ENCODE assay signal across 24 cellular contexts in genomic region chr6:11689847-11690246, GRCh38.
DNase-seq lines count a peak whose midpoint lies in the region; ATAC-seq, FAIRE-seq and TF ChIP-seq lines count a peak whose summit lies in the region.
"Had no signal": no experiment of that assay in that cellular context is flagged by ENCODE, and none has a peak within 500 bp of the region (broad histone marks: within the 10 kb centered on the region; RNA-seq: fewer than 3 reads in every experiment).

No MANE protein-coding gene starts in this region.

- H3K36me3 Mint-ChIP-seq in activated CD4-positive, alpha-beta T cell treated with anti-CD3 and anti-CD28 coated beads for 36 hours (ENCODE audit: low read depth), result no peaks in the 10 kb centered on the region
- no peaks in the 10 kb centered on the region for H3K36me3 Mint-ChIP-seq in activated CD4-positive, alpha-beta memory T cell treated with anti-CD3 and anti-CD28 coated beads, Interleukin-2, amount 10 ng/mL, durations not matched to agents 7 days and 5 days (ENCODE audit: low read depth)
- H3K36me3 Mint-ChIP-seq: CD8-positive, alpha-beta T cell had no signal

- CTCF ChIA-PET in activated CD4-positive, alpha-beta T cell treated with anti-CD3 and anti-CD28 coated beads for 36 hours (lab: Charles Lee), result interaction anchor here (2.6 kb wide), 1 partner anchor 34 kb away, joined by 8 read pairs; no protein-coding TSS in a partner anchor
- CTCF ChIA-PET in activated CD4-positive, alpha-beta memory T cell treated with anti-CD3 and anti-CD28 coated beads, Interleukin-2, amount 10 ng/mL, durations not matched to agents 7 days and 5 days (lab: Charles Lee), result no interaction called here

- H3K27ac Mint-ChIP-seq in activated CD4-positive, alpha-beta T cell treated with anti-CD3 and anti-CD28 coated beads for 36 hours, result no peak overlapping the region
- H3K27ac Mint-ChIP-seq in activated CD4-positive, alpha-beta memory T cell treated with anti-CD3 and anti-CD28 coated beads, Interleukin-2, amount 10 ng/mL, durations not matched to agents 7 days and 5 days, result no peak overlapping the region
- H3K27ac Mint-ChIP-seq: B cell; CD4-positive, alpha-beta T cell; CD8-positive, alpha-beta T cell had no signal

- peaks cover 4% of the 10 kb centered on the region for H3K27me3 Mint-ChIP-seq in activated CD4-positive, alpha-beta T cell treated with anti-CD3 and anti-CD28 coated beads for 36 hours
- H3K27me3 Mint-ChIP-seq in activated CD4-positive, alpha-beta memory T cell treated with anti-CD3 and anti-CD28 coated beads, Interleukin-2, amount 10 ng/mL, durations not matched to agents 7 days and 5 days, result peaks cover 2% of the 10 kb centered on the region

- peak; percentile 9 for FAIRE-seq in GM12891 (lab: Jason Lieb, UNC)
- FAIRE-seq: A549, D721Med, G401.6, GM12878, GM19239 had no signal

- H3K9me3 ChIP-seq in colonic mucosa, result no peaks in the 10 kb centered on the region
- H3K9me3 ChIP-seq: A549, Caco-2 had no signal

- no peaks in the 10 kb centered on the region for H3K36me3 ChIP-seq in colonic mucosa
- H3K36me3 ChIP-seq: BLaER1 treated with 17β-estradiol and CSF1 and Interleukin-3, amounts not matched to agents 10 nM and 100 nM had no signal

- peaks cover 4% of the 10 kb centered on the region for H3K9me3 Mint-ChIP-seq in activated CD4-positive, alpha-beta T cell treated with anti-CD3 and anti-CD28 coated beads for 36 hours (ENCODE audit: low read depth)
- peaks cover 3% of the 10 kb centered on the region for H3K9me3 Mint-ChIP-seq in activated CD4-positive, alpha-beta memory T cell treated with anti-CD3 and anti-CD28 coated beads, Interleukin-2, amount 10 ng/mL, durations not matched to agents 7 days and 5 days
- H3K9me3 Mint-ChIP-seq: CD4-positive, alpha-beta T cell; CD8-positive, alpha-beta T cell had no signal

- no peak overlapping the region for H3K9ac ChIP-seq in colonic mucosa (ENCODE audit: low read depth in 2 of 2, low read length in 2 of 2)
- H3K9ac ChIP-seq: BLaER1 treated with 17β-estradiol and CSF1 and Interleukin-3, amounts not matched to agents 10 nM and 100 nM had no signal

- H3K4me3 Mint-ChIP-seq in activated CD4-positive, alpha-beta T cell treated with anti-CD3 and anti-CD28 coated beads for 36 hours, result no peak overlapping the region
- H3K4me3 Mint-ChIP-seq in activated CD4-positive, alpha-beta memory T cell treated with anti-CD3 and anti-CD28 coated beads, Interleukin-2, amount 10 ng/mL, durations not matched to agents 7 days and 5 days, result no peak overlapping the region
- H3K4me3 Mint-ChIP-seq: B cell; CD4-positive, alpha-beta T cell; CD8-positive, alpha-beta T cell had no signal

- TF ChIP-seq POLR2A in GM12891 (IDR thresholded peaks at IDR 0.05; ENCODE audit: low read depth, low read length), result no peak

- H3K27ac ChIP-seq in colonic mucosa, result no peak overlapping the region
- H3K27ac ChIP-seq: 22Rv1; A549; BLaER1 treated with 17β-estradiol and CSF1 and Interleukin-3, amounts not matched to agents 10 nM and 100 nM; C4-2B had no signal

- no peak overlapping the region for H3K4me3 ChIP-seq in colonic mucosa
- H3K4me3 ChIP-seq: A549; BLaER1 treated with 17β-estradiol and CSF1 and Interleukin-3, amounts not matched to agents 10 nM and 100 nM; GM12878 had no signal

- peaks cover 23% of the 10 kb centered on the region for H3K4me1 Mint-ChIP-seq in activated CD4-positive, alpha-beta T cell treated with anti-CD3 and anti-CD28 coated beads for 36 hours
- peaks cover 9% of the 10 kb centered on the region for H3K4me1 Mint-ChIP-seq in activated CD4-positive, alpha-beta memory T cell treated with anti-CD3 and anti-CD28 coated beads, Interleukin-2, amount 10 ng/mL, durations not matched to agents 7 days and 5 days

- intact Hi-C loops in activated CD4-positive, alpha-beta T cell treated with anti-CD3 and anti-CD28 coated beads for 36 hours (cut with DNase I, micrococcal nuclease), result no loop called here
- intact Hi-C loops in colonic mucosa (cut with DNase I), result loop anchor here (10.0 kb wide), 1 partner anchor 315 kb away; no protein-coding TSS in a partner anchor

- DNase-seq in activated CD4-positive, alpha-beta T cell treated with anti-CD3 and anti-CD28 coated beads for 36 hours, result no peak
- DNase-seq in activated CD4-positive, alpha-beta T cell treated with anti-CD3 and anti-CD28 coated beads for 48 hours, result no peak
- DNase-seq in GM12891 (ENCODE audit: insufficient read length, low spot score), result no peak
- DNase-seq in dermis blood vessel endothelial cell, result peak; percentile 40
- peak; percentile 43 for DNase-seq in iris pigment epithelial cell (ENCODE audit: low read depth)
- no peak for DNase-seq in colonic mucosa
- no peak for DNase-seq in activated CD4-positive, alpha-beta memory T cell treated with anti-CD3 and anti-CD28 coated beads, Interleukin-2, amount 10 ng/mL, durations not matched to agents 7 days and 5 days
- DNase-seq: AML-193; Caco-2; Calu3; CD4-positive, alpha-beta T cell; CD8-positive, alpha-beta T cell; DMS79 treated with DMSO at 0.1 percent for 48 hours; GF-D8 had no signal

- no peaks in the 10 kb centered on the region for H3K4me1 ChIP-seq in colonic mucosa

- POLR2A ChIA-PET in activated CD4-positive, alpha-beta T cell treated with anti-CD3 and anti-CD28 coated beads for 36 hours (lab: Charles Lee), result no interaction called here
- POLR2A ChIA-PET in activated CD4-positive, alpha-beta memory T cell treated with anti-CD3 and anti-CD28 coated beads, Interleukin-2, amount 10 ng/mL, durations not matched to agents 7 days and 5 days (lab: Charles Lee), result no interaction called here

- no peaks in the 10 kb centered on the region for H3K27me3 ChIP-seq in colonic mucosa
- H3K27me3 ChIP-seq: BLaER1 treated with 17β-estradiol and CSF1 and Interleukin-3, amounts not matched to agents 10 nM and 100 nM had no signal

- peak; percentile 49 for ATAC-seq in activated CD4-positive, alpha-beta T cell treated with anti-CD3 and anti-CD28 coated beads for 36 hours
- no peak for ATAC-seq in GM21526 (IDR thresholded peaks at IDR 0.05; ENCODE audit: low FRiP score, unreplicated experiment)
- ATAC-seq: A549; CD8-positive, alpha-beta T cell; GM12878 had no signal

- TF ChIP-seq CTCF in colonic mucosa (IDR thresholded peaks at IDR 0.05), result no peak

TF ChIP-seq in GM12891, 5 proteins besides CTCF, POLR2A, EP300 and RAD21:
- TF ChIP-seq TAF1 (IDR thresholded peaks at IDR 0.05; ENCODE audit: low read depth, low read length) (no peak), SPI1 (IDR thresholded peaks at IDR 0.05; ENCODE audit: low read depth, low read length) (no peak), POU2F2 (IDR thresholded peaks at IDR 0.05; ENCODE audit: low read depth, low read length) (no peak), POLR2AphosphoS5 (IDR thresholded peaks at IDR 0.05; ENCODE audit: low read depth, low read length) (no peak), PAX5 (IDR thresholded peaks at IDR 0.05; ENCODE audit: insufficient read depth, low read length, severe bottlenecking) (no peak)

Comparison
In these comparisons a context has a peak if more than half of its experiments do, and no peak if none do; other contexts are left out.
1. DNase-seq: peak in dermis blood vessel endothelial cell (single experiment) and iris pigment epithelial cell (single experiment); none in activated CD4-positive, alpha-beta T cell treated with anti-CD3 and anti-CD28 coated beads for 36 hours (single experiment), activated CD4-positive, alpha-beta T cell treated with anti-CD3 and anti-CD28 coated beads for 48 hours (single experiment), GM12891 (single experiment), colonic mucosa (single experiment) and activated CD4-positive, alpha-beta memory T cell treated with anti-CD3 and anti-CD28 coated beads, Interleukin-2, amount 10 ng/mL, durations not matched to agents 7 days and 5 days (single experiment).